ENCODE assay signal across 9 cellular contexts in the genomic region with DNA sequence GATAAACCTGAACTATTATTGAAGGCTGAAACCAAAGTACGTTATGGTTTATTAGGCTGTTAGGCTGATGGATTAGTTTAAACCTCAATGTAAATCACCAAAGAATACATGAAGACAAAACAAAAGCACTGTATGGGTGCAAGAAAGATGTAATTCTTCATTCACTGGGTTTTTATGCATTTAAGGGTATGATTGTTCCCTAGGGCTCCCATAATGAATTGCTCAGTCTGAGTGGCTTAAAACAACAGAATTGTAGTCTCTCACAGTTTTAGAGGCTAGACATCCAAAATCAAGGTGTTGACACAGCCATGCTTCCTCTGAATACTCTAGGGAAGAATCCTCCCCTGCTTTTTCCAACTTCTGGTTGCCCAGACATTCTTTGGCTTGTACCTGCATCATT.
"Had no signal": no experiment of that assay in that cellular context is flagged by ENCODE, and none has a peak within 500 bp of the region (broad histone marks: within the 10 kb centered on the region; RNA-seq: fewer than 3 reads in every experiment).

No MANE protein-coding gene starts in this region.

- H3K36me3 ChIP-seq: HAP-1 had no signal

- ATAC-seq: GM23338, HCT116, HepG2 had no signal

- H3K27ac ChIP-seq: HL-60, KMS-11 had no signal

- H3K9ac ChIP-seq: KMS-11 had no signal

- H3K9me3 ChIP-seq: HAP-1 had no signal

- DNase-seq: H7, HFFc6, KBM-7 had no signal

- H3K4me3 ChIP-seq: GM23338, HAP-1 had no signal
